In the genomic region with DNA sequence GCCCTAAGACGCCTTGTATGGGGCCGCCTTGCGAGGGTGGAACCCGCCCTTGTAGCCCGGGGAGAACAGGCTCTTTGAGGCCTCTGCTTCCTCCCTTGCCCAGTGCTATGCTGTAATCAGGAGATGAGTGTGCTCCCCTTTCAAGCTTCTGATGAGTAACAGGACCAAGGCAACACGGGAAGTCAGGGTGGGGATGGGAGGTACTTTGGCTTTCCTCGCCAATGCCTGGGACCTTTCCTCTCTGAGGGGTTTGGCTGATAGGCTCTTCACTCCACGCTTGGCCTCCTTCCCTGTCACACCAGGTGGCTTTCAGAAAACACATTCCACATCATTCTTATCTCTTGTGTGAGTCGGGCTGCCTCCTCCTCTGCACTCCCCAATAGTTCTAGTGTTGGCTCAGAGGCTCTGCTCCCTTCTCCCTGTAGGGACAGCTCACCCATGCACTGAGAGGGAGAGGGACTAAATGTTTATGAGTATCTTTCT, we compare ENCODE assay signal across 9 cellular contexts.
A peak's percentile ranks its signal among the peaks of the same experiment; 100 is the strongest.
DNase-seq lines count a peak whose midpoint lies in the region; ATAC-seq and TF ChIP-seq lines count a peak whose summit lies in the region.
"Had no signal": no experiment of that assay in that cellular context is flagged by ENCODE, and none has a peak within 500 bp of the region (broad histone marks: within the 10 kb centered on the region; RNA-seq: fewer than 3 reads in every experiment).

No MANE protein-coding gene starts in this region.

- 66 to 69% methylated on average over 9 of the region's 9 CpGs for WGBS in upper lobe of left lung, 2 donors

- ATAC-seq in left ventricle myocardium superior, result peak; percentile 94
- ATAC-seq in upper lobe of left lung (ENCODE audit: low FRiP score in 2 of 2), result peak; percentile 57 to 85

- TF ChIP-seq EP300 in upper lobe of left lung (IDR thresholded peaks at IDR 0.05), result no peak

- peak; percentile 54 for DNase-seq in activated naive CD4-positive, alpha-beta T cell treated with Interleukin-2 at 50 U/mL for 16 hours
- DNase-seq in activated naive CD4-positive, alpha-beta T cell (lab: John Stamatoyannopoulos, UW), result no peak
- DNase-seq in activated T-helper 9 cell treated with anti-CD3 and anti-CD28 coated beads, Interleukin-2, amount 50 U/mL, for 16 hours (ENCODE audit: low read depth), result peak; percentile 19
- DNase-seq in left ventricle myocardium superior (peak; percentile 47), upper lobe of left lung (peak in 1 of 2 donors; percentile 29), Peyer's patch (no peak), NCI-H82 treated with DMSO at 0.1 percent for 48 hours (lab: John Stamatoyannopoulos, UW; ENCODE audit: unreplicated experiment) (no peak), NCI-H146 treated with DMSO at 0.1 percent for 48 hours (lab: John Stamatoyannopoulos, UW; ENCODE audit: unreplicated experiment) (no peak)

- peaks cover 0 to 6% (median 1%) of the 10 kb centered on the region in 4 donors for H3K4me1 ChIP-seq in upper lobe of left lung
- peaks cover 0 to under 1% (median 0%) of the 10 kb centered on the region in 4 donors for H3K4me1 ChIP-seq in Peyer's patch

- no peak overlapping the region for H3K4me3 ChIP-seq in upper lobe of left lung
- no peak overlapping the region for H3K4me3 ChIP-seq in Peyer's patch

- intact Hi-C loops in left ventricle myocardium superior (cut with micrococcal nuclease), result no loop called here

- H3K36me3 ChIP-seq in upper lobe of left lung (no peaks in the 10 kb centered on the region), Peyer's patch (no peaks in the 10 kb centered on the region)

- no peak overlapping the region for H3K27ac ChIP-seq in upper lobe of left lung
- no peak overlapping the region for H3K27ac ChIP-seq in Peyer's patch
- H3K27ac ChIP-seq: C4-2B had no signal

- H3K9me3 ChIP-seq in upper lobe of left lung (no peaks in the 10 kb centered on the region), Peyer's patch (no peaks in the 10 kb centered on the region)

- TF ChIP-seq CTCF in upper lobe of left lung (IDR thresholded peaks at IDR 0.05) (no peak), Peyer's patch (IDR thresholded peaks at IDR 0.05) (no peak)

- TF ChIP-seq POLR2A in upper lobe of left lung (IDR thresholded peaks at IDR 0.05) (no peak), Peyer's patch (IDR thresholded peaks at IDR 0.05) (no peak)

- H3K27me3 ChIP-seq in upper lobe of left lung (no peaks in the 10 kb centered on the region), Peyer's patch (no peaks in the 10 kb centered on the region)

Comparison
In these comparisons a context has a peak if more than half of its experiments do, and no peak if none do; other contexts are left out.
1. DNase-seq: peak in activated naive CD4-positive, alpha-beta T cell treated with Interleukin-2 at 50 U/mL for 16 hours (single experiment), activated T-helper 9 cell treated with anti-CD3 and anti-CD28 coated beads, Interleukin-2, amount 50 U/mL, for 16 hours (single experiment) and left ventricle myocardium superior (single experiment); none in activated naive CD4-positive, alpha-beta T cell (0 of 4), Peyer's patch (0 of 3), NCI-H82 treated with DMSO at 0.1 percent for 48 hours (single experiment) and NCI-H146 treated with DMSO at 0.1 percent for 48 hours (single experiment).